Comparison of ENCODE assay signal across 32 cellular contexts in the genomic region with DNA sequence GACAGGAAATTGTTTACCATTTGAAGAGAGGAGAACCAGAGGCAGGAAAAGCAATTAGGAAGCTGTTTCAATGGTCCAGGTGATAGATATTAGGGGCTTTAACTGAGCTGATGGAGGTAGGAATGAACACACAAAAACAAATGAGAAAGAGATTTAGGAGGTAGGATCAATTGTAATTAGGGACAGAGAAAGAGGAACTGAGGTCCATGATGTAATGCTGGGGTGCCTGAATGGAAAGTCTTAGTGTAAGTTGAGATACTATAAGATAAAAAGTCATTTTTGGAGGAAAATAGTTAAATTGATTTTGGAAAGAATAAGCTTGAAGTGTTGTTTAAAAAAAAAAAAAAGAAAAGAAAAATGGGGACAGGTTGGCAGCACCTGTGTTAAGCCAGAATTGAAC. TPM values are rescaled to one million over a fixed set of nuclear protein-coding genes. Genes with fewer than 3 reads are reported as not detected.
"Had no signal": no experiment of that assay in that cellular context is flagged by ENCODE, and none has a peak within 500 bp of the region (broad histone marks: within the 10 kb centered on the region; RNA-seq: fewer than 3 reads in every experiment).

No MANE protein-coding gene starts in this region.

- H3K36me3 ChIP-seq: ascending aorta, cardiac muscle cell, colonic mucosa, esophagus squamous epithelium, heart right ventricle, left ventricle myocardium inferior, right atrium auricular region, thyroid gland, upper lobe of left lung, vagina had no signal

- H3K4me3 ChIP-seq: ascending aorta, cardiac muscle cell, colonic mucosa, esophagus squamous epithelium, heart right ventricle, left ventricle myocardium inferior, lung, right atrium auricular region, thyroid gland, upper lobe of left lung, vagina had no signal

- H3K27me3 ChIP-seq: ascending aorta, cardiac muscle cell, colonic mucosa, heart right ventricle, right atrium auricular region, thyroid gland, upper lobe of left lung, vagina had no signal

- ATAC-seq: heart right ventricle; natural killer cell; stimulated activated naive CD8-positive, alpha-beta T cell treated with anti-CD3 and anti-CD28 coated beads, Interleukin-15, amount 100 ng/mL, for 72 hours had no signal

- DNase-seq: activated CD4-positive, alpha-beta memory T cell treated with anti-CD3 and anti-CD28 coated beads for 36 hours; activated CD4-positive, alpha-beta T cell treated with anti-CD3 and anti-CD28 coated beads, Interleukin-2, amount 10 ng/mL, durations not matched to agents 24 days and 14 days; activated CD4-positive, CD25-positive, alpha-beta regulatory T cell treated with anti-CD3 and anti-CD28 coated beads, Interleukin-2, amount 50 U/mL, for 72 hours; activated CD8-positive, alpha-beta memory T cell treated with anti-CD3 and anti-CD28 coated beads, Interleukin-2, amount 50 U/mL, for 48 hours; activated gamma-delta T cell; activated naive CD4-positive, alpha-beta T cell treated with anti-CD3 and anti-CD28 coated beads, Interleukin-2, amount 10 ng/mL, durations not matched to agents 7 days and 5 days; activated naive CD8-positive, alpha-beta T cell treated with anti-CD3 and anti-CD28 coated beads, Interleukin-2, amount 10 ng/mL, durations not matched to agents 7 days and 5 days; activated T-cell treated with anti-CD3 and anti-CD28 coated beads, Interleukin-2, amount 50 U/mL, for 24 hours; cerebellar nuclear complex; colonic mucosa; effector CD8-positive, alpha-beta T cell; esophagus squamous epithelium; foreskin melanocyte; heart right ventricle; left ventricle myocardium inferior; mesendoderm; natural killer cell; stimulated activated CD4-positive, alpha-beta T cell treated with anti-CD3 and anti-CD28 coated beads, Interleukin-2, amount 100 ng/mL, for 48 hours; stimulated activated naive CD8-positive, alpha-beta T cell treated with anti-CD3 and anti-CD28 coated beads, Interleukin-15, amount 100 ng/mL, for 72 hours; substantia nigra; thyroid gland; upper lobe of left lung had no signal

- H3K4me1 ChIP-seq: ascending aorta, colonic mucosa, esophagus squamous epithelium, heart right ventricle, left ventricle myocardium inferior, right atrium auricular region, thyroid gland, upper lobe of left lung, vagina had no signal

- H3K27ac ChIP-seq: ascending aorta, cardiac muscle cell, colonic mucosa, epithelial cell of prostate, esophagus squamous epithelium, heart right ventricle, left ventricle myocardium inferior, right atrium auricular region, thyroid gland, upper lobe of left lung, vagina had no signal

- H3K9me3 ChIP-seq: ascending aorta, colonic mucosa, esophagus squamous epithelium, right atrium auricular region, thyroid gland, upper lobe of left lung, vagina had no signal

RNA-seq across cellular contexts. Expression of a gene that starts 58.5 kb away (rescaled TPM):
- total RNA-seq: ascending aorta, colonic mucosa, dermis microvascular lymphatic vessel endothelial cell, glomerular endothelial cell, left ventricle myocardium inferior, mononuclear cell, natural killer cell, pulmonary artery endothelial cell, thyroid gland, vagina had no signal
